ENCODE assay signal across 17 cellular contexts in genomic region chr16:85284138-85284897, GRCh38.
DNase-seq lines count a peak whose midpoint lies in the region; TF ChIP-seq lines count a peak whose summit lies in the region.
"Had no signal": no experiment of that assay in that cellular context is flagged by ENCODE, and none has a peak within 500 bp of the region (broad histone marks: within the 10 kb centered on the region; RNA-seq: fewer than 3 reads in every experiment).

No MANE protein-coding gene starts in this region.

- H4K91ac ChIP-seq in H9 (ENCODE audit: insufficient read length, low read depth, low read length): no peak overlapping the region

- H3K23ac ChIP-seq in H9 (ENCODE audit: insufficient read length, low read depth, low read length): no peak overlapping the region

- no peak overlapping the region for H3K56ac ChIP-seq in H9 (ENCODE audit: insufficient read length, low read depth, low read length)

- peak overlapping the region; percentile 46; the same call in 1 of the 2 replicates for H3K27ac ChIP-seq in BLaER1
- no peak overlapping the region for H3K27ac ChIP-seq in H9 (ENCODE audit: insufficient read length, low read depth, low read length)
- no peak overlapping the region for H3K27ac ChIP-seq in ascending aorta
- H3K27ac ChIP-seq: transverse colon had no signal

- no peak overlapping the region for H2AK5ac ChIP-seq in H9 (ENCODE audit: insufficient read length, low read length)

- H3K23me2 ChIP-seq in H9 (ENCODE audit: insufficient read length, low read depth, low read length, poor library complexity, severe bottlenecking): no peaks in the 10 kb centered on the region

- no peak overlapping the region for H3T11ph ChIP-seq in H9 (ENCODE audit: low read length)

- no peak overlapping the region; a peak in 1 of 5 replicates for H3K4me3 Mint-ChIP-seq in H9
- H3K4me3 Mint-ChIP-seq: CD4-positive, alpha-beta memory T cell had no signal

- H3K4me2 ChIP-seq in BLaER1 (peak overlapping the region; percentile 95), H9 (ENCODE audit: insufficient read depth, insufficient read length, low read length) (no peak overlapping the region)

- H2BK5ac ChIP-seq in H9 (ENCODE audit: insufficient read length, low read length): no peak overlapping the region

- no peaks in the 10 kb centered on the region for H3K27me3 Mint-ChIP-seq in H9 (ENCODE audit: low read depth)
- H3K27me3 Mint-ChIP-seq: CD4-positive, alpha-beta memory T cell had no signal

- no peak overlapping the region for H4K8ac ChIP-seq in H9 (replicated peaks; ENCODE audit: insufficient read length, low read depth, low read length)

- H3K9me3 ChIP-seq in BLaER1: no peaks in the 10 kb centered on the region
- no peaks in the 10 kb centered on the region for H3K9me3 ChIP-seq in H9 (ENCODE audit: control insufficient read depth, low read depth, low read length)
- no peaks in the 10 kb centered on the region for H3K9me3 ChIP-seq in ascending aorta
- H3K9me3 ChIP-seq: transverse colon had no signal

- H3K14ac ChIP-seq in H9 (ENCODE audit: insufficient read depth, low read length): no peak overlapping the region

- no peak overlapping the region for H2BK20ac ChIP-seq in H9 (ENCODE audit: low read depth, low read length, poor library complexity, severe bottlenecking)

- no peak overlapping the region for H2BK120ac ChIP-seq in H9 (ENCODE audit: low read depth, low read length, poor library complexity, severe bottlenecking)

- H3K27me3 ChIP-seq in BLaER1 (no peaks in the 10 kb centered on the region), H9 (ENCODE audit: insufficient read depth, low read length) (no peaks in the 10 kb centered on the region), ascending aorta (no peaks in the 10 kb centered on the region)
- H3K27me3 ChIP-seq: transverse colon had no signal

- no peak for TF ChIP-seq CTCF in H9 (conservative IDR thresholded peaks at IDR 0.05)
- TF ChIP-seq CTCF in ascending aorta (IDR thresholded peaks at IDR 0.05): no peak

- peaks cover 100% of the 10 kb centered on the region for H3K4me1 ChIP-seq in BLaER1
- H3K4me1 ChIP-seq in H9 (ENCODE audit: insufficient read depth, low read length): no peaks in the 10 kb centered on the region
- H3K4me1 ChIP-seq in ascending aorta: peaks cover 8 to 14% of the 10 kb centered on the region in 2 donors

- H3K9ac ChIP-seq in BLaER1: no peak overlapping the region
- no peak overlapping the region for H3K9ac ChIP-seq in H9 (ENCODE audit: extremely low read depth, insufficient read length, low read length)

- WGBS in H9 (ENCODE audit: extremely low coverage, insufficient read length, low lambda C conversion rate): no CpG with 5 or more reads among the region's 38 CpGs

- H3K36me3 ChIP-seq in BLaER1 (no peaks in the 10 kb centered on the region), ascending aorta (no peaks in the 10 kb centered on the region)
- H3K36me3 ChIP-seq: transverse colon had no signal

- H3K4ac ChIP-seq in H9 (ENCODE audit: low read depth, low read length): no peak overlapping the region

- peak overlapping the region in 1 of 3 experiments; percentile 66; a peak in 3 of 7 replicates for H3K27ac Mint-ChIP-seq in H9
- H3K27ac Mint-ChIP-seq: CD4-positive, alpha-beta memory T cell had no signal

- intact Hi-C loops in ascending aorta (cut with DNase I): no loop called here

- no peaks in the 10 kb centered on the region for H3K9me3 Mint-ChIP-seq in H9

- H3K4me3 ChIP-seq in BLaER1 (no peak overlapping the region), ascending aorta (no peak overlapping the region)
- H3K4me3 ChIP-seq: GM12878, transverse colon had no signal

- no peaks in the 10 kb centered on the region for H3K79me2 ChIP-seq in H9 (ENCODE audit: insufficient read depth, low read length)

- DNase-seq in NCI-H1417 treated with DMSO at 0.1 percent for 48 hours (lab: John Stamatoyannopoulos, UW) (peak; percentile 27), NCI-H82 treated with DMSO at 0.1 percent for 48 hours (lab: John Stamatoyannopoulos, UW; ENCODE audit: unreplicated experiment) (peak; percentile 94), medulla oblongata (ENCODE audit: extremely low spot score) (peak; percentile 60), mucosa of gallbladder (ENCODE audit: low spot score) (no peak), H9 (no peak), kidney glomerular epithelial cell (lab: John Stamatoyannopoulos, UW) (no peak), ascending aorta (ENCODE audit: low spot score in 2 of 2) (no peak)
- DNase-seq: activated CD4-positive, alpha-beta T cell treated with anti-CD3 and anti-CD28 coated beads, Interleukin-2, amount 50 U/mL, for 4 hours; activated T-cell treated with anti-CD3 and anti-CD28 coated beads, Interleukin-2, amount 50 U/mL, for 48 hours; CD4-positive, alpha-beta memory T cell; cortex of kidney; GOT3; mesenchymal stem cell; stimulated activated CD4-positive, alpha-beta T cell treated with anti-CD3 and anti-CD28 coated beads, Interleukin-4, amount 100 ng/mL, for 4 hours; transverse colon had no signal

- H2BK15ac ChIP-seq in H9 (ENCODE audit: low read depth, low read length): no peak overlapping the region

- no peaks in the 10 kb centered on the region for H3K79me1 ChIP-seq in H9 (ENCODE audit: insufficient read depth, low read depth, low read length, poor library complexity, severe bottlenecking)

- no peak overlapping the region for H4K5ac ChIP-seq in H9 (ENCODE audit: insufficient read length, low read depth, low read length)

- no peaks in the 10 kb centered on the region for H3K36me3 Mint-ChIP-seq in H9 (ENCODE audit: insufficient read depth in 1 of 3, low read depth in 3 of 3)
- H3K36me3 Mint-ChIP-seq: CD4-positive, alpha-beta memory T cell had no signal

- H4K20me1 ChIP-seq in BLaER1 (no peaks in the 10 kb centered on the region), H9 (ENCODE audit: control insufficient read depth, insufficient read depth, insufficient read length) (no peaks in the 10 kb centered on the region)

- no peak overlapping the region for H3K18ac ChIP-seq in H9 (ENCODE audit: insufficient read length, low read depth, low read length)

- peaks cover 0 to 13% of the 10 kb centered on the region in 2 experiments; a peak in 2 of 4 replicates for H3K4me1 Mint-ChIP-seq in H9
- H3K4me1 Mint-ChIP-seq: CD4-positive, alpha-beta memory T cell had no signal

- no peak overlapping the region for H2AFZ ChIP-seq in H9 (ENCODE audit: low read length)

- no peak overlapping the region for H2BK12ac ChIP-seq in H9 (ENCODE audit: insufficient read length, low read depth, low read length)

Comparison
In these comparisons a context has a peak if more than half of its experiments do, and no peak if none do; other contexts are left out.
1. DNase-seq: peak in NCI-H1417 treated with DMSO at 0.1 percent for 48 hours (single experiment), NCI-H82 treated with DMSO at 0.1 percent for 48 hours (single experiment) and medulla oblongata (single experiment); none in mucosa of gallbladder (single experiment), H9 (single experiment), kidney glomerular epithelial cell (single experiment) and ascending aorta (0 of 2).